ENCODE assay signal across 13 cellular contexts in genomic region chr10:68329506-68329861, GRCh38. TPM values are rescaled to one million over a fixed set of nuclear protein-coding genes. Genes with fewer than 3 reads are reported as not detected.
DNase-seq lines count a peak whose midpoint lies in the region; ATAC-seq, FAIRE-seq and TF ChIP-seq lines count a peak whose summit lies in the region.
"Had no signal": no experiment of that assay in that cellular context is flagged by ENCODE, and none has a peak within 500 bp of the region (broad histone marks: within the 10 kb centered on the region; RNA-seq: fewer than 3 reads in every experiment).

No MANE protein-coding gene starts in this region.

- no peaks in the 10 kb centered on the region for H4K20me1 ChIP-seq in GM12878 (ENCODE audit: control insufficient read depth, insufficient read depth)

- TF ChIP-seq EP300 in GM12878 (IDR thresholded peaks at IDR 0.05; ENCODE audit: borderline replicate concordance in 1 of 2, control insufficient read depth in 1 of 2, low read depth in 2 of 2, low read length in 2 of 2) (no peak), tibial nerve (IDR thresholded peaks at IDR 0.05) (no peak)

- no peaks in the 10 kb centered on the region for H3K27me3 ChIP-seq in GM12878 (replicated peaks in 1 of 2; ENCODE audit: control insufficient read depth in 2 of 2, insufficient read depth in 2 of 2, low read length in 1 of 2)
- no peaks in the 10 kb centered on the region for H3K27me3 ChIP-seq in muscle layer of colon (ENCODE audit: control insufficient read depth in 1 of 2, insufficient read depth in 2 of 2, low read length in 2 of 2)
- H3K27me3 ChIP-seq in tibial nerve, result no peaks in the 10 kb centered on the region

- peak overlapping the region; percentile 100 for H3K27ac Mint-ChIP-seq in activated naive CD4-positive, alpha-beta T cell treated with anti-CD3 and anti-CD28 coated beads for 36 hours
- H3K27ac Mint-ChIP-seq in activated T-cell treated with anti-CD3 and anti-CD28 coated beads, Interleukin-2, amount 50 U/mL, for 72 hours, result no peak overlapping the region

- H3K9ac ChIP-seq in GM12878 (ENCODE audit: control insufficient read depth, insufficient read depth, low read length) (no peak overlapping the region), muscle layer of colon (ENCODE audit: low read length) (no peak overlapping the region)

- no peaks in the 10 kb centered on the region; the same call in 1 of the 2 replicates for H3K4me1 ChIP-seq in GM12878 (ENCODE audit: control insufficient read depth, insufficient read depth, low read length)
- H3K4me1 ChIP-seq in muscle layer of colon (ENCODE audit: insufficient read depth, low read length), result peaks cover 2% of the 10 kb centered on the region
- peaks cover 0 to 39% (median 7%) of the 10 kb centered on the region in 4 donors for H3K4me1 ChIP-seq in tibial nerve

- CTCF ChIA-PET in activated naive CD4-positive, alpha-beta T cell treated with anti-CD3 and anti-CD28 coated beads for 36 hours (lab: Charles Lee), result interaction anchor here (1.1 to 1.7 kb wide), 3 partner anchors 19 to 117 kb away, joined by 3 to 8 read pairs (median 4); no protein-coding TSS in a partner anchor
- CTCF ChIA-PET in GM12878 (lab: Yijun Ruan, JAX), result interaction anchor here (0.9 to 1.2 kb wide), 2 partner anchors 28 to 172 kb away, joined by 4 to 6 read pairs; no protein-coding TSS in a partner anchor

- SMC1A ChIA-PET in GM12878 (lab: Charles Lee; ENCODE audit: uncharacterized antibody, unreplicated experiment), result interaction anchor here (0.9 to 2.4 kb wide), 5 partner anchors 11 to 445 kb away, joined by 3 to 11 read pairs (median 4); partner anchors contain the start of gene SIRT1

- H3K27me3 Mint-ChIP-seq in activated naive CD4-positive, alpha-beta T cell treated with anti-CD3 and anti-CD28 coated beads for 36 hours (ENCODE audit: low read depth), result no peaks in the 10 kb centered on the region
- H3K27me3 Mint-ChIP-seq in activated T-cell treated with anti-CD3 and anti-CD28 coated beads, Interleukin-2, amount 50 U/mL, for 72 hours (ENCODE audit: low read depth), result no peaks in the 10 kb centered on the region

- DNase-seq in activated naive CD4-positive, alpha-beta T cell treated with anti-CD3 and anti-CD28 coated beads for 36 hours, result no peak
- DNase-seq in activated naive CD4-positive, alpha-beta T cell treated with anti-CD3 and anti-CD28 coated beads, Interleukin-2, amount 50 U/mL, for 16 hours, result no peak
- DNase-seq in GM12878 (ENCODE audit: low read depth, low spot score) (no peak), tibial nerve (ENCODE audit: low spot score in 2 of 2) (no peak), RCC 7860 (ENCODE audit: low spot score) (no peak), NOMO-1 treated with dmso at 0.1 percent for 144 hours (lab: John Stamatoyannopoulos, UW; ENCODE audit: unreplicated experiment) (no peak)
- no peak for DNase-seq in activated T-cell treated with anti-CD3 and anti-CD28 coated beads, Interleukin-2, amount 50 U/mL, for 72 hours
- DNase-seq: DMS153, H9, NCI-H1092 had no signal

- FAIRE-seq in GM12878 (lab: Jason Lieb, UNC) (no peak), RCC 7860 (lab: Jason Lieb, UNC) (no peak)
- FAIRE-seq: GM12891, urothelium cell line had no signal

- no peak overlapping the region for H3K4me3 Mint-ChIP-seq in activated naive CD4-positive, alpha-beta T cell treated with anti-CD3 and anti-CD28 coated beads for 36 hours
- H3K4me3 Mint-ChIP-seq in activated T-cell treated with anti-CD3 and anti-CD28 coated beads, Interleukin-2, amount 50 U/mL, for 72 hours, result no peak overlapping the region
- H3K4me3 Mint-ChIP-seq: H9 had no signal

- RAD21 ChIA-PET in GM12878 (lab: Charles Lee; ENCODE audit: unreplicated experiment), result interaction anchor here (1.0 kb wide), 1 partner anchor 28 kb away, joined by 3 read pairs; no protein-coding TSS in a partner anchor

- BruUV-seq in GM12878 (replicated peaks; lab: Mats Ljungman, UMichigan), result no TSS peak

- TF ChIP-seq RAD21 in GM12878 (IDR thresholded peaks at IDR 0.05; ENCODE audit: insufficient read depth, low read depth, low read length), result no peak

- no peak overlapping the region for H3K27ac ChIP-seq in GM12878 (ENCODE audit: control insufficient read depth, insufficient read depth)
- H3K27ac ChIP-seq in muscle layer of colon (ENCODE audit: low read depth, low read length), result peak overlapping the region; percentile 29
- peak overlapping the region in 3 of 4 donors; percentile 79 to 100 (median 99) for H3K27ac ChIP-seq in tibial nerve

- H3K36me3 Mint-ChIP-seq in activated naive CD4-positive, alpha-beta T cell treated with anti-CD3 and anti-CD28 coated beads for 36 hours (ENCODE audit: low read depth), result peaks cover 21% of the 10 kb centered on the region
- peaks cover 12 to 25% of the 10 kb centered on the region in 2 donors for H3K36me3 Mint-ChIP-seq in activated T-cell treated with anti-CD3 and anti-CD28 coated beads, Interleukin-2, amount 50 U/mL, for 72 hours (ENCODE audit: insufficient read depth in 2 of 2)

- ATAC-seq in GM12878, result no peak
- no peak for ATAC-seq in activated T-cell treated with anti-CD3 and anti-CD28 coated beads, Interleukin-2, amount 50 U/mL, for 72 hours (replicated peaks in 1 of 2)

- H3K9me3 Mint-ChIP-seq in activated naive CD4-positive, alpha-beta T cell treated with anti-CD3 and anti-CD28 coated beads for 36 hours, result no peaks in the 10 kb centered on the region
- no peaks in the 10 kb centered on the region for H3K9me3 Mint-ChIP-seq in activated T-cell treated with anti-CD3 and anti-CD28 coated beads, Interleukin-2, amount 50 U/mL, for 72 hours

- no peak overlapping the region for H2AFZ ChIP-seq in GM12878 (ENCODE audit: control insufficient read depth, low read depth, low read length)

- peaks cover 32% of the 10 kb centered on the region for H3K79me2 ChIP-seq in GM12878 (ENCODE audit: control insufficient read depth, insufficient read depth, low read length)

- H3K36me3 ChIP-seq in GM12878 (ENCODE audit: control insufficient read depth in 2 of 2, insufficient read depth in 2 of 2, low read length in 1 of 2) (no peaks in the 10 kb centered on the region), muscle layer of colon (ENCODE audit: insufficient read depth, low read length) (no peaks in the 10 kb centered on the region), tibial nerve (no peaks in the 10 kb centered on the region)

- H3K4me3 ChIP-seq in GM12878 (no peak overlapping the region), muscle layer of colon (ENCODE audit: low read depth in 1 of 2, low read length in 2 of 2) (no peak overlapping the region), tibial nerve (no peak overlapping the region)

- no peaks in the 10 kb centered on the region for H3K9me3 ChIP-seq in GM12878 (replicated peaks; ENCODE audit: control insufficient read depth, insufficient read depth, low read length)
- no peaks in the 10 kb centered on the region for H3K9me3 ChIP-seq in muscle layer of colon (ENCODE audit: low read length)
- H3K9me3 ChIP-seq in tibial nerve, result no peaks in the 10 kb centered on the region

- H3K4me2 ChIP-seq in GM12878 (ENCODE audit: control insufficient read depth, insufficient read depth), result no peak overlapping the region

- peaks cover 25% of the 10 kb centered on the region for H3K4me1 Mint-ChIP-seq in activated naive CD4-positive, alpha-beta T cell treated with anti-CD3 and anti-CD28 coated beads for 36 hours (ENCODE audit: low read depth)
- peaks cover 34% of the 10 kb centered on the region for H3K4me1 Mint-ChIP-seq in activated T-cell treated with anti-CD3 and anti-CD28 coated beads, Interleukin-2, amount 50 U/mL, for 72 hours (ENCODE audit: low read depth)

- TF ChIP-seq CTCF in GM12878 (IDR thresholded peaks at IDR 0.05 in 2 of 3, conservative IDR thresholded peaks at IDR 0.05 in 1 of 3; ENCODE audit: control insufficient read depth in 2 of 3, extremely low read depth in 1 of 3, insufficient read depth in 1 of 3, low read depth in 3 of 3, low read length in 3 of 3), result no peak
- TF ChIP-seq CTCF in tibial nerve (IDR thresholded peaks at IDR 0.05), result no peak

- 94% methylated on average over 1 of the region's 1 CpG for WGBS in GM12878 (ENCODE audit: insufficient coverage, insufficient replicate concordance, low lambda C conversion rate, missing lambda C conversion rate)
- 92 to 100% methylated on average over 1 of the region's 1 CpG for WGBS in tibial nerve, 2 donors

- intact Hi-C loops in activated naive CD4-positive, alpha-beta T cell treated with anti-CD3 and anti-CD28 coated beads for 36 hours (cut with micrococcal nuclease), result no loop called here
- intact Hi-C loops in GM12878 (cut with micrococcal nuclease; ENCODE audit: unreplicated experiment), result no loop called here

- POLR2A ChIA-PET in GM12878 (lab: Charles Lee), result interaction anchor here (0.6 to 5.7 kb wide), 2 partner anchors 15 to 94 kb away, joined by 4 to 37 read pairs; no protein-coding TSS in a partner anchor

- in situ Hi-C loops in GM12878 (cut with MboI), result no loop called here

- no peak for TF ChIP-seq POLR2A in GM12878 (IDR thresholded peaks at IDR 0.05; ENCODE audit: low read depth, low read length)
- no peak for TF ChIP-seq POLR2A in tibial nerve (IDR thresholded peaks at IDR 0.05)

RNA-seq across cellular contexts. Expression of gene HNRNPH3, which starts 2.4 kb away (rescaled TPM):
- 100 to 1,000 TPM; 145 to 150 TPM for total RNA-seq in activated naive CD4-positive, alpha-beta T cell treated with anti-CD3 and anti-CD28 coated beads for 36 hours
- 34.5 and 42.7 TPM in 2 replicates for total RNA-seq in GM12878 (2013; cell fraction: nucleolus; rRNA removed)
- total RNA-seq in GM12878 (2014; rRNA removed) (20.1 and 23.4 TPM in 2 replicates), GM12878 (2014; rRNA removed; fragmentation: Illumina TruSeq; extraction: Trizol) (21.1 and 24.0 TPM in 2 replicates), GM12878 (2021) (98.1 and 104 TPM in 2 replicates), tibial nerve (10 to 100 TPM; 31.8 to 66.4 (median 60.1) TPM)
- polyA plus RNA-seq in GM12878 (2011; ENCODE audit: low read depth), result 121 TPM
- polyA plus RNA-seq in GM12878 (2011; rRNA removed) (139 and 198 TPM in 2 replicates), GM12878 (2014; fragmentation: Illumina TruSeq; extraction: Trizol) (292 and 414 TPM in 2 replicates), GM12878 (2014; fragmentation: Nextera tagmentation; extraction: Ambion mirVana) (10 to 100 TPM; 76.0 to 98.7 TPM), GM12878 (2014; rRNA removed) (142 and 181 TPM in 2 replicates), GM12878 (2016; fragmentation: Nextera tagmentation; extraction: Ambion mirVana) (100 to 1,000 TPM; 198 to 230 TPM)
- polyA plus RNA-seq in GM12878 (2011; cell fraction: cytosol; rRNA removed), result 37.0 and 48.8 TPM in 2 replicates
- polyA plus RNA-seq in GM12878 (2011; cell fraction: nucleus; rRNA removed), result 65.8 and 101 TPM in 2 replicates
- 129 and 161 TPM in 2 replicates for polyA plus RNA-seq in GM12878 (2012)
- polyA minus RNA-seq in GM12878 (2011; rRNA and poly(A)+ RNA removed), result 51.1 and 78.9 TPM in 2 replicates
- 16.0 and 28.8 TPM in 2 replicates for polyA minus RNA-seq in GM12878 (2011; cell fraction: cytosol; rRNA and poly(A)+ RNA removed)
- 22.0 and 41.7 TPM in 2 replicates for polyA minus RNA-seq in GM12878 (2011; cell fraction: nucleus; rRNA and poly(A)+ RNA removed)
- 100 to 1,000 TPM; 139 to 150 TPM for total RNA-seq in activated T-cell treated with anti-CD3 and anti-CD28 coated beads, Interleukin-2, amount 50 U/mL, for 72 hours

RNA-seq across cellular contexts. Expression of gene PBLD, which starts 3.2 kb away (rescaled TPM):
- total RNA-seq in activated naive CD4-positive, alpha-beta T cell treated with anti-CD3 and anti-CD28 coated beads for 36 hours, result 1 to 10 TPM; 1.3 to 2.2 TPM
- 3.4 and 4.6 TPM in 2 replicates for total RNA-seq in GM12878 (2013; cell fraction: nucleolus; rRNA removed)
- total RNA-seq in GM12878 (2014; rRNA removed), result 2.0 and 3.3 TPM in 2 replicates
- total RNA-seq in GM12878 (2014; rRNA removed; fragmentation: Illumina TruSeq; extraction: Trizol), result 2.5 and 2.8 TPM in 2 replicates
- total RNA-seq in GM12878 (2021), result 1.5 and 1.9 TPM in 2 replicates
- 1.5 TPM for polyA plus RNA-seq in GM12878 (2011; ENCODE audit: low read depth)
- polyA plus RNA-seq in GM12878 (2011; rRNA removed), result 0.68 and 0.78 TPM in 2 replicates
- 0.42 and 0.51 TPM in 2 replicates for polyA plus RNA-seq in GM12878 (2011; cell fraction: cytosol; rRNA removed)
- polyA plus RNA-seq in GM12878 (2011; cell fraction: nucleus; rRNA removed), result 0.52 and 0.64 TPM in 2 replicates
- polyA plus RNA-seq in GM12878 (2012), result 1.2 and 1.4 TPM in 2 replicates
- polyA plus RNA-seq in GM12878 (2014; fragmentation: Illumina TruSeq; extraction: Trizol), result 2.8 and 3.4 TPM in 2 replicates
- 1 to 10 TPM; 1.0 to 1.2 TPM for polyA plus RNA-seq in GM12878 (2014; fragmentation: Nextera tagmentation; extraction: Ambion mirVana)
- polyA plus RNA-seq in GM12878 (2014; rRNA removed), result 1.4 and 1.6 TPM in 2 replicates
- polyA plus RNA-seq in GM12878 (2016; fragmentation: Nextera tagmentation; extraction: Ambion mirVana), result 1 to 10 TPM; 1.4 to 2.0 TPM
- polyA minus RNA-seq in GM12878 (2011; rRNA and poly(A)+ RNA removed), result 0.36 and 0.95 TPM in 2 replicates
- polyA minus RNA-seq in GM12878 (2011; cell fraction: cytosol; rRNA and poly(A)+ RNA removed), result not detected in 2 replicates
- 0.24 and 1.1 TPM in 2 replicates for polyA minus RNA-seq in GM12878 (2011; cell fraction: nucleus; rRNA and poly(A)+ RNA removed)
- total RNA-seq in tibial nerve, result 10 to 100 TPM in 1 of 4 donors, 1 to 10 TPM in 3; 4.4 to 10.2 (median 4.8) TPM
- 1 to 10 TPM; 1.9 to 2.7 TPM for total RNA-seq in activated T-cell treated with anti-CD3 and anti-CD28 coated beads, Interleukin-2, amount 50 U/mL, for 72 hours
